In genomic region chr15:96297783-96298182, GRCh38 we compare ENCODE assay signal across 11 cellular contexts. TPM values are rescaled to one million over a fixed set of nuclear protein-coding genes. Genes with fewer than 3 reads are reported as not detected.
"Had no signal": no experiment of that assay in that cellular context is flagged by ENCODE, and none has a peak within 500 bp of the region (broad histone marks: within the 10 kb centered on the region; RNA-seq: fewer than 3 reads in every experiment).

No MANE protein-coding gene starts in this region.

- H3K4me2 ChIP-seq: GM23338 had no signal

- H3K36me3 ChIP-seq: HAP-1 had no signal

- FAIRE-seq: H1, H54 had no signal

- H3K27ac Mint-ChIP-seq: GM23338, H9 had no signal

- H3K4me3 ChIP-seq: GM23248, GM23338, HAP-1 had no signal

- H3K4me3 Mint-ChIP-seq: GM23338, H9 had no signal

- H3K27ac ChIP-seq: GM23248 had no signal

- H3K9ac ChIP-seq: GM23248 had no signal

- H2AFZ ChIP-seq: GM23248, GM23338 had no signal

- DNase-seq: GM23248, GOT3, H7, H9, HCEC 1CT, HFFc6 had no signal

- ATAC-seq: GM23338, HCT116 had no signal

RNA-seq across cellular contexts. Expression of gene NR2F2, which starts 32.7 kb away (rescaled TPM):
- total RNA-seq: GM23338, H1 had no signal
